In the genomic region with DNA sequence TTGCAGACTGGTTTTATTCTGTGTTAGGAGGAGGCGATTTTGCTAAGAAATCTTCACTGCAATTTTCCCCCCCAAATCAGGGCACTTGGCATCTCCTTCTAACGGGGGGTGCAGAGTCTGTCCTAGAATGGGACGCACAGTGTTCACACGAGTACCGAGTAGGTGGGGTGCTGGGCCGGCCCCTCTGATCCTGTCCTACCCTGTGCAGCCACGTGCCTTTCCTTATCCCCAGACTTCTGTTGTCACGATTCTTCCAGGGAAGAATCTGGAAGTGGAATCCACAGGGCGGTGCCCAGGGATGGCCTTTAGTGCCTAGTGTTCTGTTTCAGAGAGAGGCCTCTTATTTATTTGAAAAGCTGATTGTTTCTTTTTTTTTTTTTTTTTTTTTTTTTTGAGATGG, we compare ENCODE assay signal across 14 cellular contexts. TPM values are rescaled to one million over a fixed set of nuclear protein-coding genes. Genes with fewer than 3 reads are reported as not detected.
DNase-seq lines count a peak whose midpoint lies in the region; ATAC-seq and TF ChIP-seq lines count a peak whose summit lies in the region.
"Had no signal": no experiment of that assay in that cellular context is flagged by ENCODE, and none has a peak within 500 bp of the region (broad histone marks: within the 10 kb centered on the region; RNA-seq: fewer than 3 reads in every experiment).

No MANE protein-coding gene starts in this region.

- no peaks in the 10 kb centered on the region for H3K9me3 ChIP-seq in Karpas-422 (ENCODE audit: low read length)
- no peaks in the 10 kb centered on the region for H3K9me3 ChIP-seq in T-helper 17 cell (ENCODE audit: control insufficient read depth, low read length, poor library complexity, severe bottlenecking)

- no peaks in the 10 kb centered on the region for H3K27me3 ChIP-seq in Karpas-422 (ENCODE audit: low read length)

- H3K27ac ChIP-seq in Karpas-422 (ENCODE audit: low read length): peak overlapping the region; percentile 91
- H3K27ac ChIP-seq: C4-2B, KMS-11 had no signal

- TF ChIP-seq CTCF in WTC11 (IDR thresholded peaks at IDR 0.05) (no peak), GM13977 (IDR thresholded peaks at IDR 0.05; ENCODE audit: extremely low read depth, insufficient read depth, missing control alignments) (no peak)

- no peaks in the 10 kb centered on the region for H3K9me2 ChIP-seq in Karpas-422 (replicated peaks; ENCODE audit: insufficient read depth, low read length)

- DNase-seq in AG20443 (ENCODE audit: low spot score) (peak; percentile 39), Karpas-422 (no peak), WTC11 (ENCODE audit: low spot score) (peak; percentile 8), posterior vena cava (ENCODE audit: low spot score) (peak; percentile 55), T-helper 17 cell (no peak), NCI-H1694 treated with DMSO at 0.1 percent for 48 hours (lab: John Stamatoyannopoulos, UW) (no peak), GM13977 (ENCODE audit: low spot score) (no peak)
- DNase-seq: DMS79, NCI-H1417, NCI-H1930, NCI-H345, NCI-H526 had no signal

- CTCF ChIA-PET in WTC11 (lab: Charles Lee): no interaction called here

- no peak overlapping the region for H3K27ac Mint-ChIP-seq in WTC11
- H3K27ac Mint-ChIP-seq in T-helper 17 cell: no peak overlapping the region

- H3K4me3 ChIP-seq in Karpas-422 (ENCODE audit: low read length): peak overlapping the region; percentile 52

- H2AFZ ChIP-seq in Karpas-422 (ENCODE audit: low read length): no peak overlapping the region

- in situ Hi-C loops in GM13977 (cut with MboI; ENCODE audit: low pct_unique_long_range_greater_than_20kb, low sequenced_read_pairs, unreplicated experiment): no loop called here

- peaks cover 17% of the 10 kb centered on the region; the same call in 1 of the 2 replicates for H3K36me3 ChIP-seq in Karpas-422 (ENCODE audit: insufficient read depth, low read length)

- H3K36me3 Mint-ChIP-seq in WTC11 (peaks cover 12% of the 10 kb centered on the region), T-helper 17 cell (ENCODE audit: low read depth) (no peaks in the 10 kb centered on the region)

- intact Hi-C loops in posterior vena cava (cut with DNase I): no loop called here

- H3K9me3 Mint-ChIP-seq in WTC11: no peaks in the 10 kb centered on the region; the same call in 1 of the 2 replicates

- no peak overlapping the region for H3K4me3 Mint-ChIP-seq in WTC11
- H3K4me3 Mint-ChIP-seq in T-helper 17 cell: no peak overlapping the region

- ATAC-seq in WTC11 (no peak), T-helper 17 cell (no peak)

- peaks cover 54% of the 10 kb centered on the region for H3K4me1 ChIP-seq in Karpas-422 (ENCODE audit: low read length)

- peaks cover 17% of the 10 kb centered on the region; the same call in 1 of the 2 replicates for H4K20me1 ChIP-seq in Karpas-422 (ENCODE audit: insufficient read depth, low read depth, low read length)

- peak overlapping the region; percentile 51 for H3K9ac ChIP-seq in Karpas-422 (ENCODE audit: low read length)
- H3K9ac ChIP-seq: KMS-11 had no signal

- H3K27me3 Mint-ChIP-seq in WTC11 (ENCODE audit: low read depth) (no peaks in the 10 kb centered on the region), T-helper 17 cell (no peaks in the 10 kb centered on the region)

- H3K4me1 Mint-ChIP-seq in WTC11 (peaks cover 36% of the 10 kb centered on the region), T-helper 17 cell (peaks cover 12% of the 10 kb centered on the region)

- peak overlapping the region; percentile 67 for H3K4me2 ChIP-seq in Karpas-422 (ENCODE audit: low read depth, low read length, poor library complexity, severe bottlenecking)
- H3K4me2 ChIP-seq: KMS-11 had no signal

- POLR2A ChIA-PET in WTC11 (lab: Charles Lee): interaction anchor here (0.6 kb wide), 1 partner anchor 547 kb away, joined by 3 read pairs; no protein-coding TSS in a partner anchor

- peaks cover 99% of the 10 kb centered on the region for H3K79me2 ChIP-seq in Karpas-422 (ENCODE audit: low read length)

TF ChIP-seq in WTC11, 78 proteins besides CTCF, POLR2A, EP300 and RAD21:
- TF ChIP-seq ZNF121 (CRISPR knock-in tag; IDR thresholded peaks at IDR 0.05) (no peak), HMGA2 (CRISPR knock-in tag; IDR thresholded peaks at IDR 0.05) (no peak), ZNF263 (CRISPR knock-in tag; IDR thresholded peaks at IDR 0.05; ENCODE audit: low read depth) (no peak), FOXP1 (CRISPR knock-in tag; IDR thresholded peaks at IDR 0.05; ENCODE audit: borderline replicate concordance) (no peak), RORB (CRISPR knock-in tag; IDR thresholded peaks at IDR 0.05) (no peak), SP1 (CRISPR knock-in tag; conservative IDR thresholded peaks at IDR 0.05) (no peak), FOXJ3 (CRISPR knock-in tag; IDR thresholded peaks at IDR 0.05; ENCODE audit: borderline replicate concordance) (no peak)

RNA-seq across cellular contexts. Expression of a gene that starts 16.4 kb away (rescaled TPM):
- 92.4 and 109 TPM in 2 replicates for total RNA-seq in Karpas-422 (2014; rRNA removed; shearing (Covaris generic); ENCODE audit: low replicate concordance)
- total RNA-seq in WTC11 (2021) (64.3 to 77.1 TPM (median 76.1 TPM) in 3 replicates), posterior vena cava (100 to 1,000 TPM in 1 of 2 donors, 10 to 100 TPM in 1; 87.6 to 120 TPM), T-helper 17 cell (10 to 100 TPM; 35.6 to 52.8 TPM)

Comparison
In these comparisons a context has a peak if more than half of its experiments do, and no peak if none do; other contexts are left out.
1. DNase-seq: peak in AG20443 (single experiment), WTC11 (single experiment) and posterior vena cava (single experiment); none in Karpas-422 (single experiment), T-helper 17 cell (0 of 3), NCI-H1694 treated with DMSO at 0.1 percent for 48 hours (single experiment) and GM13977 (single experiment).